20 cellular contexts compared by ENCODE assay signal in the genomic region with DNA sequence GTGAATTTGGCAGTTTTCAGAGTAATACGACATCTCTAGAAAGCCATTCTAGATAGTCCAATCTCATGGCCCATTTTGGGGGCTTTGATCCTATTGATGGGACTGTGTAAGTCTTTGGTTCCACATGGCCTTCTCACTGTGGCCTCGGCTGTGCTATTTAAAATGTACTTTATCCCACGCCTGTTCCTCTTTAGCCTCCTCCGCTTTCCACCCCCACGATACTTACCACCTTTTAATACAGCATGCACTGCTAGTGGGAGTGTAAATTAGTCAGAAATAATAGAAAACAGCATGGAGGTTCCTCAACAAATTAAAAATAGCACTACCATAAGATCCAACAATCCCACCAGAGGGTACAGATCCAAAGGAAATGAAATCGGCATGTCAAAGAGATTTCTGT. TPM values are rescaled to one million over a fixed set of nuclear protein-coding genes. Genes with fewer than 3 reads are reported as not detected.
"Had no signal": no experiment of that assay in that cellular context is flagged by ENCODE, and none has a peak within 500 bp of the region (broad histone marks: within the 10 kb centered on the region; RNA-seq: fewer than 3 reads in every experiment).

No MANE protein-coding gene starts in this region.

- H3K4me3 ChIP-seq: coronary artery, esophagus muscularis mucosa, heart right ventricle, left lung, lower lobe of right lung, mucosa of descending colon had no signal

- H3K27ac ChIP-seq: coronary artery, esophagus muscularis mucosa, foreskin keratinocyte, heart right ventricle, left lung, lower lobe of right lung had no signal

- H3K4me3 Mint-ChIP-seq: mesothelial cell of epicardium, naive B cell had no signal

- DNase-seq: dermis blood vessel endothelial cell; dorsolateral prefrontal cortex; effector CD4-positive, alpha-beta T cell; effector memory CD4-positive, alpha-beta T cell; foreskin keratinocyte; heart right ventricle; hippocampal formation; left cardiac atrium; left lung; left ventricle myocardium superior; lower lobe of right lung; mesenchymal stem cell; mucosa of descending colon; naive B cell had no signal

- H3K9me3 ChIP-seq: esophagus muscularis mucosa, gastroesophageal sphincter, heart right ventricle, left lung, lower lobe of right lung, mucosa of descending colon had no signal

- H3K27ac Mint-ChIP-seq: mesothelial cell of epicardium, naive B cell had no signal

- H3K4me1 Mint-ChIP-seq: naive B cell had no signal

- ATAC-seq: foreskin keratinocyte, heart right ventricle, left cardiac atrium, left lung, left ventricle myocardium superior, lower lobe of right lung, mucosa of descending colon had no signal

- H3K4me1 ChIP-seq: left lung, lower lobe of right lung had no signal

- H3K9me3 Mint-ChIP-seq: mesothelial cell of epicardium had no signal

- H3K36me3 ChIP-seq: esophagus muscularis mucosa, gastroesophageal sphincter, heart right ventricle, left lung, lower lobe of right lung had no signal

- H3K36me3 Mint-ChIP-seq: mesothelial cell of epicardium, naive B cell had no signal

RNA-seq across cellular contexts. Expression of gene CEBPA, which starts 42.8 kb away (rescaled TPM):
- total RNA-seq: endothelial cell of umbilical vein had no signal
- polyA plus RNA-seq: fibroblast of lung had no signal
